ENCODE assay signal across 10 cellular contexts in genomic region chr12:128644664-128645296, GRCh38.
DNase-seq lines count a peak whose midpoint lies in the region; ATAC-seq and TF ChIP-seq lines count a peak whose summit lies in the region.
"Had no signal": no experiment of that assay in that cellular context is flagged by ENCODE, and none has a peak within 500 bp of the region (broad histone marks: within the 10 kb centered on the region; RNA-seq: fewer than 3 reads in every experiment).

No MANE protein-coding gene starts in this region.

- DNase-seq in NCI-H2171 treated with DMSO at 0.1 percent for 48 hours (lab: John Stamatoyannopoulos, UW) (peak; percentile 17), NCI-H2171 (lab: John Stamatoyannopoulos, UW) (no peak), HK-2 (ENCODE audit: unreplicated experiment) (peak; percentile 31), iPS DF 6.9 (ENCODE audit: low read depth, low spot score) (peak; percentile 4), upper lobe of left lung (peak in 1 of 2 donors; percentile 32), pons (ENCODE audit: low spot score) (no peak)
- DNase-seq in activated CD4-positive, alpha-beta T cell treated with anti-CD3 and anti-CD28 coated beads, Interleukin-2, amount 50 U/mL, for 48 hours = peak; percentile 26 to 43

- H3K4me3 ChIP-seq in iPS DF 6.9 (ENCODE audit: low read length) (no peak overlapping the region), upper lobe of left lung (no peak overlapping the region)
- H3K4me3 ChIP-seq: BLaER1 had no signal

- TF ChIP-seq POLR2A in upper lobe of left lung (IDR thresholded peaks at IDR 0.05) = no peak

- H3K36me3 ChIP-seq in iPS DF 6.9 (ENCODE audit: control insufficient read depth, insufficient read depth, low read length) = no peaks in the 10 kb centered on the region
- H3K36me3 ChIP-seq in upper lobe of left lung = no peaks in the 10 kb centered on the region
- H3K36me3 ChIP-seq: BLaER1 had no signal

- TF ChIP-seq CTCF in upper lobe of left lung (IDR thresholded peaks at IDR 0.05) = peak in 5 of 6 experiments; percentile 35 to 56 (median 46)

- no peaks in the 10 kb centered on the region for H3K4me1 ChIP-seq in iPS DF 6.9 (ENCODE audit: control insufficient read depth, insufficient read depth, low read length)
- no peaks in the 10 kb centered on the region for H3K4me1 ChIP-seq in upper lobe of left lung

- ATAC-seq in upper lobe of left lung (ENCODE audit: low FRiP score in 2 of 2) = no peak
- ATAC-seq in HG02623 (IDR thresholded peaks at IDR 0.05; ENCODE audit: unreplicated experiment) = no peak
- ATAC-seq: T-cell had no signal

- WGBS in iPS DF 6.9 (ENCODE audit: insufficient coverage, insufficient read length) = no CpG with 5 or more reads among the region's 15 CpGs
- WGBS in upper lobe of left lung, 2 donors = 49 to 50% methylated on average over 7 to 15 of the region's 15 CpGs

- H3K27me3 ChIP-seq in iPS DF 6.9 (ENCODE audit: control insufficient read depth, insufficient read depth, low read length) (no peaks in the 10 kb centered on the region), upper lobe of left lung (no peaks in the 10 kb centered on the region)
- H3K27me3 ChIP-seq: BLaER1 had no signal

- H3K9me3 ChIP-seq in iPS DF 6.9 (ENCODE audit: control insufficient read depth, insufficient read depth, low read length) (peaks cover 12% of the 10 kb centered on the region), upper lobe of left lung (no peaks in the 10 kb centered on the region)

- no peak for TF ChIP-seq EP300 in upper lobe of left lung (IDR thresholded peaks at IDR 0.05)

- H3K27ac ChIP-seq in iPS DF 6.9 (ENCODE audit: low read length) (no peak overlapping the region), upper lobe of left lung (no peak overlapping the region)
- H3K27ac ChIP-seq: BLaER1 had no signal

Comparison
In these comparisons a context has a peak if more than half of its experiments do, and no peak if none do; other contexts are left out.
1. DNase-seq: peak in NCI-H2171 treated with DMSO at 0.1 percent for 48 hours (single experiment), HK-2 (single experiment), activated CD4-positive, alpha-beta T cell treated with anti-CD3 and anti-CD28 coated beads, Interleukin-2, amount 50 U/mL, for 48 hours (2 of 2) and iPS DF 6.9 (single experiment); none in NCI-H2171 (single experiment) and pons (single experiment).